29 cellular contexts compared by ENCODE assay signal in the genomic region with DNA sequence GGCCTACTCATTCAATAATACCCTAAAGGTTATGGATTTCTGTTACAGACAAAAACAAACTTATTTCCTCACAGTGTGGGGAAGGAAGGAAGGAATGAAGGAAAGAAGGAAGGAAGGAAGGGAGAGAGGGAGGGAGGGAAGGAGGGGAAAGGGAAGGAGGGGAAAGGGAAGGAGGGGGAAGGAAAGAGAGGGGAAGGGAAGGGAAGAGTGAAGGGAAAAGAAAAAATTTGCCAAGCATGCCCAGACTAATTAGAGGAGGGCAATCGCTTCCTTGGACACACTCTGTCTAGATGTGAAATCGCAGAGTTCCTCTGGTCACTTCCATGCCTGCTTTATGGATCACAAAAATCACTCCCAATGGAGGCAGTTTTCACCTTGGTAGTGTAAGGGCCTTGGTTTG.
"Had no signal": no experiment of that assay in that cellular context is flagged by ENCODE, and none has a peak within 500 bp of the region (broad histone marks: within the 10 kb centered on the region; RNA-seq: fewer than 3 reads in every experiment).

No MANE protein-coding gene starts in this region.

- H3K27ac Mint-ChIP-seq: dendritic cell treated with granulocyte-macrophage colony-stimulating factor and Interleukin-4, amounts not matched to agents 40 ng/mL and 50 ng/mL, for 4 days; effector memory CD8-positive, alpha-beta T cell; endodermal cell had no signal

- H3K4me1 Mint-ChIP-seq: endodermal cell had no signal

- H3K27me3 Mint-ChIP-seq: dendritic cell treated with granulocyte-macrophage colony-stimulating factor and Interleukin-4, amounts not matched to agents 40 ng/mL and 50 ng/mL, for 4 days; effector memory CD8-positive, alpha-beta T cell had no signal

- FAIRE-seq: colon, endometrium, endothelial cell of umbilical vein, frontal cortex had no signal

- H3K4me3 ChIP-seq: colonic mucosa, coronary artery, dorsolateral prefrontal cortex, esophagus muscularis mucosa, esophagus squamous epithelium, gastrocnemius medialis, gastroesophageal sphincter, heart left ventricle, heart right ventricle had no signal

- H3K27me3 ChIP-seq: colonic mucosa, esophagus muscularis mucosa, esophagus squamous epithelium, foreskin keratinocyte, gastrocnemius medialis, gastroesophageal sphincter, heart left ventricle, heart right ventricle had no signal

- H3K36me3 ChIP-seq: colonic mucosa, esophagus muscularis mucosa, esophagus squamous epithelium, gastrocnemius medialis, gastroesophageal sphincter, heart left ventricle, heart right ventricle had no signal

- H3K4me3 Mint-ChIP-seq: dendritic cell treated with granulocyte-macrophage colony-stimulating factor and Interleukin-4, amounts not matched to agents 40 ng/mL and 50 ng/mL, for 4 days; effector memory CD8-positive, alpha-beta T cell; endodermal cell had no signal

- H3K9me3 ChIP-seq: colonic mucosa, esophagus muscularis mucosa, esophagus squamous epithelium, gastrocnemius medialis, gastroesophageal sphincter, heart left ventricle, heart right ventricle had no signal

- H3K9me3 Mint-ChIP-seq: endodermal cell had no signal

- ATAC-seq: effector memory CD8-positive, alpha-beta T cell; esophagus mucosa; foreskin keratinocyte; gastrocnemius medialis; gastroesophageal sphincter; heart left ventricle; heart right ventricle had no signal

- DNase-seq: colonic mucosa; cortex of kidney; dermis blood vessel endothelial cell; dorsolateral prefrontal cortex; effector CD4-positive, alpha-beta T cell; effector CD8-positive, alpha-beta T cell; effector memory CD4-positive, alpha-beta T cell; effector memory CD8-positive, alpha-beta T cell; endodermal cell; erythroblast; esophagus squamous epithelium; foreskin fibroblast; foreskin keratinocyte; foreskin melanocyte; gastrocnemius medialis; glutamatergic neuron; head of caudate nucleus; heart left ventricle; heart right ventricle had no signal

- H3K27ac ChIP-seq: colonic mucosa, coronary artery, dorsolateral prefrontal cortex, epithelial cell of prostate, esophagus muscularis mucosa, esophagus squamous epithelium, foreskin keratinocyte, gastrocnemius medialis, gastroesophageal sphincter, heart left ventricle, heart right ventricle had no signal

- H3K4me1 ChIP-seq: colonic mucosa, esophagus muscularis mucosa, esophagus squamous epithelium, foreskin keratinocyte, gastrocnemius medialis, gastroesophageal sphincter, heart left ventricle, heart right ventricle had no signal
